In the genomic region with DNA sequence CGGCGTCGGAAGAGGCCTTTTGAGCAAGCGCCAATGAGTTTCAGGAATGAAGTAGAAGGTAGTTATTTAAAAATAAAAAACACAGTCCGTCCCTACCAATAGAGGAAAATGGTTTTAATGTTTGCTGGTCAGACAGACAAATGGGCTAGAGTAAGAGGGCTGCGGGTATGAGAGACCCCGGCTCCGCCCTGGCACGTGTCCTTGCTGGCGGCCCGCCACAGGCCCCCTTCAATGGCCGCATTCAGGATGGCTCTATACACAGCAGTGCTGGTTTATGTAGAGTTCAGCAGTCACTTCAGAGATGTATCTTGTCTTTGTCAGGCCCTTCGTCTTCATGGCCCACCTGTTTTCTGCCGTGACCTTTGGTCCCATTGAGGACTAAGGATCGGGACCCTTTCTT, we compare ENCODE assay signal across 22 cellular contexts.
DNase-seq lines count a peak whose midpoint lies in the region; ATAC-seq and TF ChIP-seq lines count a peak whose summit lies in the region.
"Had no signal": no experiment of that assay in that cellular context is flagged by ENCODE, and none has a peak within 500 bp of the region (broad histone marks: within the 10 kb centered on the region; RNA-seq: fewer than 3 reads in every experiment).

No MANE protein-coding gene starts in this region.

- peaks cover 27 to 55% of the 10 kb centered on the region in 2 donors for H3K36me3 Mint-ChIP-seq in CD14-positive monocyte
- peaks cover 8% of the 10 kb centered on the region for H3K36me3 Mint-ChIP-seq in nephron (ENCODE audit: low read depth)
- H3K36me3 Mint-ChIP-seq: CD4-positive, CD25-positive, alpha-beta regulatory T cell had no signal

- H3K27ac Mint-ChIP-seq in CD14-positive monocyte (peak overlapping the region; percentile 72 to 80 (median 76)), nephron (peak overlapping the region in 2 of 3 experiments; percentile 36 to 89)
- H3K27ac Mint-ChIP-seq: CD4-positive, CD25-positive, alpha-beta regulatory T cell had no signal

- TF ChIP-seq CTCF in CD14-positive monocyte (IDR thresholded peaks at IDR 0.05) (no peak), nephron (IDR thresholded peaks at IDR 0.05; ENCODE audit: unreplicated experiment in 3 of 3) (no peak), spleen (IDR thresholded peaks at IDR 0.05 in 8 of 11, conservative IDR thresholded peaks at IDR 0.05 in 3 of 11) (no peak), omental fat pad (IDR thresholded peaks at IDR 0.05) (no peak)

- H3K4me3 ChIP-seq in spleen, result no peak overlapping the region
- H3K4me3 ChIP-seq: GM23248, HAP-1 had no signal

- H3K4me1 ChIP-seq in spleen, result peaks cover 0 to 63% (median 21%) of the 10 kb centered on the region in 6 donors
- H3K4me1 ChIP-seq: HAP-1 had no signal

- H3K27me3 ChIP-seq in spleen (replicated peaks in 1 of 7), result no peaks in the 10 kb centered on the region

- intact Hi-C loops in CD14-positive monocyte (cut with micrococcal nuclease) (no loop called here), spleen (cut with DNase I; ENCODE audit: low total_unique reads) (no loop called here)

- no peaks in the 10 kb centered on the region for H3K9me3 ChIP-seq in spleen
- H3K9me3 ChIP-seq: HAP-1 had no signal

- no peak for DNase-seq in CD14-positive monocyte (ENCODE audit: low spot score)
- peak; percentile 13 for DNase-seq in amniotic epithelial cell (ENCODE audit: low read depth)
- DNase-seq in spleen, result peak; percentile 50
- no peak for DNase-seq in stimulated activated CD4-positive, alpha-beta T cell treated with anti-CD3 and anti-CD28 coated beads, Interleukin-1b, Interleukin-23, amount 100 ng/mL, for 48 hours
- no peak for DNase-seq in omental fat pad (ENCODE audit: low spot score)
- DNase-seq: AML-193; CD4-positive, CD25-positive, alpha-beta regulatory T cell; COR-L47; DMS 273 treated with DMSO at 0.1 percent for 48 hours; DND-41; GM23248; NCI-H187; NCI-H2107; NCI-H510A treated with DMSO at 0.1 percent for 48 hours; NCI-H82; OCI-M1; SHP77 treated with DMSO at 0.1 percent for 48 hours had no signal

- TF ChIP-seq POLR2A in spleen (IDR thresholded peaks at IDR 0.05), result no peak

- H3K4me3 Mint-ChIP-seq in CD14-positive monocyte, result peak overlapping the region in 1 of 2 donors; percentile 50
- H3K4me3 Mint-ChIP-seq in nephron, result no peak overlapping the region
- H3K4me3 Mint-ChIP-seq: CD4-positive, CD25-positive, alpha-beta regulatory T cell had no signal

- peaks cover 2 to 9% (median 4%) of the 10 kb centered on the region in 3 donors for H3K27me3 Mint-ChIP-seq in CD14-positive monocyte (ENCODE audit: low read depth in 3 of 3)
- H3K27me3 Mint-ChIP-seq in nephron (ENCODE audit: low read depth), result peaks cover 4% of the 10 kb centered on the region

- peak overlapping the region; percentile 4 to 95 (median 43) for H3K27ac ChIP-seq in spleen
- H3K27ac ChIP-seq: GM23248, HL-60, KMS-11 had no signal

- no peak for ATAC-seq in omental fat pad (ENCODE audit: low FRiP score)
- ATAC-seq in GM18868 (IDR thresholded peaks at IDR 0.05; ENCODE audit: unreplicated experiment), result no peak

- H3K4me1 Mint-ChIP-seq in CD14-positive monocyte, result peaks cover 61% of the 10 kb centered on the region
- H3K4me1 Mint-ChIP-seq in nephron, result peaks cover 33% of the 10 kb centered on the region

- H3K36me3 ChIP-seq in spleen, result peaks cover 0 to 44% (median 0%) of the 10 kb centered on the region in 6 donors
- H3K36me3 ChIP-seq: HAP-1 had no signal

- WGBS in spleen, 5 donors, result 84 to 89% (median 86%) methylated on average over 15 of the region's 15 CpGs

- H3K9me3 Mint-ChIP-seq in CD14-positive monocyte (peaks cover 0 to 2% (median 0%) of the 10 kb centered on the region in 7 donors), nephron (no peaks in the 10 kb centered on the region)

Comparison
In these comparisons a context has a peak if more than half of its experiments do, and no peak if none do; other contexts are left out.
1. DNase-seq: peak in amniotic epithelial cell (single experiment) and spleen (single experiment); none in CD14-positive monocyte (single experiment), stimulated activated CD4-positive, alpha-beta T cell treated with anti-CD3 and anti-CD28 coated beads, Interleukin-1b, Interleukin-23, amount 100 ng/mL, for 48 hours (single experiment) and omental fat pad (single experiment).